Comparison of ENCODE assay signal across 22 cellular contexts in the genomic region with DNA sequence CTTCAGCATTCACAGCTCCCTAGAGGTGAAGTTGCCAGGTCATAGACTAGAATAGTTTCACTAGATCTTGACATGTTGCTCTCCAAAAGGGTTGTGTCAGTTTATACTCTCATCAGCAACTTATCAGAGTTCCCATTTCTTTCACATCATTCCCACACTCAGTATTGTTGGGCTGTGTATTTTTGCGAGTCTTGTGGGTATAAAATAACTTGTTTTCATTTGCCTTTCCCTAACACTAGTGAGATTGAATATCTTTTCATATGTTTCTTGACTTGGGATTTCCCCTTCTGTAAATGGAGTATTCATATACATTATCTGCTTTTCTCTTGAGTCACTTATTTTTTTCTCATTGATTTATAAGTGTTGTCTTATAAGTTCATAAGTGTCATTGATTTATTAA. TPM values are rescaled to one million over a fixed set of nuclear protein-coding genes. Genes with fewer than 3 reads are reported as not detected.
A peak's percentile ranks its signal among the peaks of the same experiment; 100 is the strongest.
DNase-seq lines count a peak whose midpoint lies in the region; ATAC-seq lines count a peak whose summit lies in the region.
"Had no signal": no experiment of that assay in that cellular context is flagged by ENCODE, and none has a peak within 500 bp of the region (broad histone marks: within the 10 kb centered on the region; RNA-seq: fewer than 3 reads in every experiment).

No MANE protein-coding gene starts in this region.

- H3K36me3 ChIP-seq in CD4-positive, CD25-positive, alpha-beta regulatory T cell (ENCODE audit: control insufficient read depth, insufficient read depth, low read length): peaks cover 4% of the 10 kb centered on the region
- no peaks in the 10 kb centered on the region for H3K36me3 ChIP-seq in effector memory CD4-positive, alpha-beta T cell (ENCODE audit: control insufficient read depth, insufficient read depth, low read length)

- DNase-seq in activated CD4-positive, CD25-positive, alpha-beta regulatory T cell (lab: John Stamatoyannopoulos, UW): no peak
- DNase-seq in CD4-positive, CD25-positive, alpha-beta regulatory T cell: no peak
- DNase-seq in T-helper 17 cell (no peak), RPMI8226 (no peak)
- no peak for DNase-seq in effector memory CD4-positive, alpha-beta T cell
- DNase-seq: 8988T; activated CD4-positive, alpha-beta T cell treated with anti-CD3 and anti-CD28 coated beads for 48 hours; Calu3; NCI-H1694 treated with DMSO at 0.1 percent for 48 hours; NCI-H748 treated with DMSO at 0.1 percent for 48 hours; nucleus accumbens; stimulated activated CD4-positive, alpha-beta T cell treated with anti-CD3 and anti-CD28 coated beads, Interleukin-1b, Interleukin-23, amount 100 ng/mL, for 48 hours; stimulated activated naive CD4-positive, alpha-beta T cell treated with Interleukin-2 at 50 U/mL for 16 hours; transverse colon had no signal

- H3K27me3 Mint-ChIP-seq in CD4-positive, CD25-positive, alpha-beta regulatory T cell: no peaks in the 10 kb centered on the region
- H3K27me3 Mint-ChIP-seq in T-helper 17 cell: no peaks in the 10 kb centered on the region

- peaks cover 88% of the 10 kb centered on the region for H3K4me1 ChIP-seq in CD4-positive, CD25-positive, alpha-beta regulatory T cell (ENCODE audit: control insufficient read depth, insufficient read depth, low read length, poor library complexity, severe bottlenecking)
- peaks cover 72% of the 10 kb centered on the region for H3K4me1 ChIP-seq in effector memory CD4-positive, alpha-beta T cell (ENCODE audit: control insufficient read depth, insufficient read depth, low read length, poor library complexity, severe bottlenecking)

- H3K27me3 ChIP-seq in CD4-positive, CD25-positive, alpha-beta regulatory T cell (ENCODE audit: control insufficient read depth, insufficient read depth, low read length): no peaks in the 10 kb centered on the region
- H3K27me3 ChIP-seq in effector memory CD4-positive, alpha-beta T cell (replicated peaks; ENCODE audit: control insufficient read depth, insufficient read depth, low read length, poor library complexity, severe bottlenecking): no peaks in the 10 kb centered on the region
- H3K27me3 ChIP-seq: transverse colon had no signal

- H3K36me3 Mint-ChIP-seq in CD4-positive, CD25-positive, alpha-beta regulatory T cell: peaks cover 29% of the 10 kb centered on the region
- H3K36me3 Mint-ChIP-seq in T-helper 17 cell (ENCODE audit: low read depth): peaks cover 19% of the 10 kb centered on the region

- H3K4me1 Mint-ChIP-seq in CD4-positive, CD25-positive, alpha-beta regulatory T cell: peaks cover 68 to 90% (median 81%) of the 10 kb centered on the region in 4 donors
- H3K4me1 Mint-ChIP-seq in T-helper 17 cell: peaks cover 73% of the 10 kb centered on the region

- no peaks in the 10 kb centered on the region for H3K9me3 ChIP-seq in CD4-positive, CD25-positive, alpha-beta regulatory T cell (ENCODE audit: control insufficient read depth in 2 of 2, low read length in 2 of 2)
- no peaks in the 10 kb centered on the region for H3K9me3 ChIP-seq in T-helper 17 cell (ENCODE audit: control insufficient read depth, low read length, poor library complexity, severe bottlenecking)
- H3K9me3 ChIP-seq in effector memory CD4-positive, alpha-beta T cell (ENCODE audit: control insufficient read depth, low read length): no peaks in the 10 kb centered on the region
- H3K9me3 ChIP-seq: transverse colon had no signal

- H3K27ac Mint-ChIP-seq in CD4-positive, CD25-positive, alpha-beta regulatory T cell: peak overlapping the region; percentile 94 to 100 (median 95)
- peak overlapping the region; percentile 100 for H3K27ac Mint-ChIP-seq in T-helper 17 cell

- peak overlapping the region; percentile 8 for H3K4me3 ChIP-seq in CD4-positive, CD25-positive, alpha-beta regulatory T cell (ENCODE audit: low read depth, low read length)
- no peak overlapping the region for H3K4me3 ChIP-seq in effector memory CD4-positive, alpha-beta T cell (ENCODE audit: insufficient read depth, low read depth, low read length, poor library complexity, severe bottlenecking)
- H3K4me3 ChIP-seq: coronary artery, lung, transverse colon had no signal

- peaks cover 0 to 2% (median 0%) of the 10 kb centered on the region in 7 donors for H3K9me3 Mint-ChIP-seq in CD4-positive, CD25-positive, alpha-beta regulatory T cell

- peak overlapping the region; percentile 97 for H3K27ac ChIP-seq in CD4-positive, CD25-positive, alpha-beta regulatory T cell (ENCODE audit: insufficient read depth, low read length, poor library complexity, severe bottlenecking)
- H3K27ac ChIP-seq in effector memory CD4-positive, alpha-beta T cell (ENCODE audit: insufficient read depth, low read length, poor library complexity, severe bottlenecking): peak overlapping the region; percentile 96
- H3K27ac ChIP-seq: coronary artery had no signal

- peak; percentile 25 to 47 for ATAC-seq in activated CD4-positive, CD25-positive, alpha-beta regulatory T cell treated with anti-CD3 and anti-CD28 coated beads, Interleukin-2, amount 50 U/mL, for 24 hours
- no peak for ATAC-seq in CD4-positive, CD25-positive, alpha-beta regulatory T cell (ENCODE audit: low read depth in 2 of 2)
- ATAC-seq in T-helper 17 cell (no peak), GM19452 (IDR thresholded peaks at IDR 0.05; ENCODE audit: unreplicated experiment) (no peak), GM19328 (IDR thresholded peaks at IDR 0.05; ENCODE audit: unreplicated experiment) (no peak)
- ATAC-seq: Right ventricle myocardium inferior had no signal

- peak overlapping the region; percentile 5 to 83 (median 56) for H3K4me3 Mint-ChIP-seq in CD4-positive, CD25-positive, alpha-beta regulatory T cell
- H3K4me3 Mint-ChIP-seq in T-helper 17 cell: peak overlapping the region; percentile 31

RNA-seq across cellular contexts. Expression of a gene that starts 55.2 kb away (rescaled TPM):
- 206 TPM for total RNA-seq in CD4-positive, CD25-positive, alpha-beta regulatory T cell
- 100 to 1,000 TPM; 262 to 418 (median 324) TPM for polyA plus RNA-seq in CD4-positive, CD25-positive, alpha-beta regulatory T cell
- total RNA-seq in T-helper 17 cell: 100 to 1,000 TPM; 249 to 322 TPM
- total RNA-seq: Calu3, pulmonary artery endothelial cell had no signal
- polyA plus RNA-seq: keratinocyte had no signal

Comparison
In these comparisons a context has a peak if more than half of its experiments do, and no peak if none do; other contexts are left out.
1. ATAC-seq: peak in activated CD4-positive, CD25-positive, alpha-beta regulatory T cell treated with anti-CD3 and anti-CD28 coated beads, Interleukin-2, amount 50 U/mL, for 24 hours (2 of 2); none in CD4-positive, CD25-positive, alpha-beta regulatory T cell (0 of 2), T-helper 17 cell (single experiment), GM19452 (single experiment) and GM19328 (single experiment).